Comparison of ENCODE assay signal across 1 cellular context in genomic region chr12:75990189-75990912, GRCh38.
TF ChIP-seq lines count a peak whose summit lies in the region.

No MANE protein-coding gene starts in this region.

TF ChIP-seq in HepG2, 621 proteins besides CTCF, POLR2A, EP300 and RAD21 (continued from another document and continues in another):
- TF ChIP-seq, protein P1, sequence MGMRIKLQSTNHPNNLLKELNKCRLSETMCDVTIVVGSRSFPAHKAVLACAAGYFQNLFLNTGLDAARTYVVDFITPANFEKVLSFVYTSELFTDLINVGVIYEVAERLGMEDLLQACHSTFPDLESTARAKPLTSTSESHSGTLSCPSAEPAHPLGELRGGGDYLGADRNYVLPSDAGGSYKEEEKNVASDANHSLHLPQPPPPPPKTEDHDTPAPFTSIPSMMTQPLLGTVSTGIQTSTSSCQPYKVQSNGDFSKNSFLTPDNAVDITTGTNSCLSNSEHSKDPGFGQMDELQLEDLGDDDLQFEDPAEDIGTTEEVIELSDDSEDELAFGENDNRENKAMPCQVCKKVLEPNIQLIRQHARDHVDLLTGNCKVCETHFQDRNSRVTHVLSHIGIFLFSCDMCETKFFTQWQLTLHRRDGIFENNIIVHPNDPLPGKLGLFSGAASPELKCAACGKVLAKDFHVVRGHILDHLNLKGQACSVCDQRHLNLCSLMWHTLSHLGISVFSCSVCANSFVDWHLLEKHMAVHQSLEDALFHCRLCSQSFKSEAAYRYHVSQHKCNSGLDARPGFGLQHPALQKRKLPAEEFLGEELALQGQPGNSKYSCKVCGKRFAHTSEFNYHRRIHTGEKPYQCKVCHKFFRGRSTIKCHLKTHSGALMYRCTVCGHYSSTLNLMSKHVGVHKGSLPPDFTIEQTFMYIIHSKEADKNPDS (CRISPR knock-in tag; IDR thresholded peaks at IDR 0.05) = no peak
- TF ChIP-seq, protein P2, sequence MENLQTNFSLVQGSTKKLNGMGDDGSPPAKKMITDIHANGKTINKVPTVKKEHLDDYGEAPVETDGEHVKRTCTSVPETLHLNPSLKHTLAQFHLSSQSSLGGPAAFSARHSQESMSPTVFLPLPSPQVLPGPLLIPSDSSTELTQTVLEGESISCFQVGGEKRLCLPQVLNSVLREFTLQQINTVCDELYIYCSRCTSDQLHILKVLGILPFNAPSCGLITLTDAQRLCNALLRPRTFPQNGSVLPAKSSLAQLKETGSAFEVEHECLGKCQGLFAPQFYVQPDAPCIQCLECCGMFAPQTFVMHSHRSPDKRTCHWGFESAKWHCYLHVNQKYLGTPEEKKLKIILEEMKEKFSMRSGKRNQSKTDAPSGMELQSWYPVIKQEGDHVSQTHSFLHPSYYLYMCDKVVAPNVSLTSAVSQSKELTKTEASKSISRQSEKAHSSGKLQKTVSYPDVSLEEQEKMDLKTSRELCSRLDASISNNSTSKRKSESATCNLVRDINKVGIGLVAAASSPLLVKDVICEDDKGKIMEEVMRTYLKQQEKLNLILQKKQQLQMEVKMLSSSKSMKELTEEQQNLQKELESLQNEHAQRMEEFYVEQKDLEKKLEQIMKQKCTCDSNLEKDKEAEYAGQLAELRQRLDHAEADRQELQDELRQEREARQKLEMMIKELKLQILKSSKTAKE (CRISPR knock-in tag; IDR thresholded peaks at IDR 0.05; ENCODE audit: borderline replicate concordance) = peak; percentile 77
- TF ChIP-seq TEAD2 (CRISPR knock-in tag; IDR thresholded peaks at IDR 0.05) = no peak
- TF ChIP-seq, protein P3, sequence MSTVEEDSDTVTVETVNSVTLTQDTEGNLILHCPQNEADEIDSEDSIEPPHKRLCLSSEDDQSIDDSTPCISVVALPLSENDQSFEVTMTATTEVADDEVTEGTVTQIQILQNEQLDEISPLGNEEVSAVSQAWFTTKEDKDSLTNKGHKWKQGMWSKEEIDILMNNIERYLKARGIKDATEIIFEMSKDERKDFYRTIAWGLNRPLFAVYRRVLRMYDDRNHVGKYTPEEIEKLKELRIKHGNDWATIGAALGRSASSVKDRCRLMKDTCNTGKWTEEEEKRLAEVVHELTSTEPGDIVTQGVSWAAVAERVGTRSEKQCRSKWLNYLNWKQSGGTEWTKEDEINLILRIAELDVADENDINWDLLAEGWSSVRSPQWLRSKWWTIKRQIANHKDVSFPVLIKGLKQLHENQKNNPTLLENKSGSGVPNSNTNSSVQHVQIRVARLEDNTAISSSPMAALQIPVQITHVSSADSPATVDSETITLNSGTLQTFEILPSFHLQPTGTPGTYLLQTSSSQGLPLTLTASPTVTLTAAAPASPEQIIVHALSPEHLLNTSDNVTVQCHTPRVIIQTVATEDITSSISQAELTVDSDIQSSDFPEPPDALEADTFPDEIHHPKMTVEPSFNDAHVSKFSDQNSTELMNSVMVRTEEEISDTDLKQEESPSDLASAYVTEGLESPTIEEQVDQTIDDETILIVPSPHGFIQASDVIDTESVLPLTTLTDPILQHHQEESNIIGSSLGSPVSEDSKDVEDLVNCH (CRISPR knock-in tag; IDR thresholded peaks at IDR 0.05) = no peak
- TF ChIP-seq ZNF558 (CRISPR knock-in tag; IDR thresholded peaks at IDR 0.05; ENCODE audit: borderline replicate concordance) = no peak
- TF ChIP-seq ARID2 (CRISPR knock-in tag; IDR thresholded peaks at IDR 0.05; ENCODE audit: borderline replicate concordance) = 0 out of 2 replicates have a peak, but pooled peaks have one; percentile 64
- no peak for TF ChIP-seq ZFP36 (IDR thresholded peaks at IDR 0.05; ENCODE audit: borderline replicate concordance, low read depth, low read length, partially characterized antibody)
- TF ChIP-seq ZC3H4 (CRISPR knock-in tag; IDR thresholded peaks at IDR 0.05; ENCODE audit: borderline replicate concordance) = no peak
- peak; percentile 100 for TF ChIP-seq RARA (CRISPR knock-in tag; IDR thresholded peaks at IDR 0.05)
- peak; percentile 97 for TF ChIP-seq JUN (CRISPR knock-in tag; IDR thresholded peaks at IDR 0.05)
- TF ChIP-seq, protein P4, sequence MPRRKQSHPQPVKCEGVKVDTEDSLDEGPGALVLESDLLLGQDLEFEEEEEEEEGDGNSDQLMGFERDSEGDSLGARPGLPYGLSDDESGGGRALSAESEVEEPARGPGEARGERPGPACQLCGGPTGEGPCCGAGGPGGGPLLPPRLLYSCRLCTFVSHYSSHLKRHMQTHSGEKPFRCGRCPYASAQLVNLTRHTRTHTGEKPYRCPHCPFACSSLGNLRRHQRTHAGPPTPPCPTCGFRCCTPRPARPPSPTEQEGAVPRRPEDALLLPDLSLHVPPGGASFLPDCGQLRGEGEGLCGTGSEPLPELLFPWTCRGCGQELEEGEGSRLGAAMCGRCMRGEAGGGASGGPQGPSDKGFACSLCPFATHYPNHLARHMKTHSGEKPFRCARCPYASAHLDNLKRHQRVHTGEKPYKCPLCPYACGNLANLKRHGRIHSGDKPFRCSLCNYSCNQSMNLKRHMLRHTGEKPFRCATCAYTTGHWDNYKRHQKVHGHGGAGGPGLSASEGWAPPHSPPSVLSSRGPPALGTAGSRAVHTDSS (CRISPR knock-in tag; conservative IDR thresholded peaks at IDR 0.05) = no peak
- peak in 1 of 2 experiments; percentile 76; a peak in 2 of 4 replicates for TF ChIP-seq REST (IDR thresholded peaks at IDR 0.05; ENCODE audit: borderline replicate concordance in 1 of 2, low read depth in 1 of 2, low read length in 2 of 2)
- TF ChIP-seq, protein P5, sequence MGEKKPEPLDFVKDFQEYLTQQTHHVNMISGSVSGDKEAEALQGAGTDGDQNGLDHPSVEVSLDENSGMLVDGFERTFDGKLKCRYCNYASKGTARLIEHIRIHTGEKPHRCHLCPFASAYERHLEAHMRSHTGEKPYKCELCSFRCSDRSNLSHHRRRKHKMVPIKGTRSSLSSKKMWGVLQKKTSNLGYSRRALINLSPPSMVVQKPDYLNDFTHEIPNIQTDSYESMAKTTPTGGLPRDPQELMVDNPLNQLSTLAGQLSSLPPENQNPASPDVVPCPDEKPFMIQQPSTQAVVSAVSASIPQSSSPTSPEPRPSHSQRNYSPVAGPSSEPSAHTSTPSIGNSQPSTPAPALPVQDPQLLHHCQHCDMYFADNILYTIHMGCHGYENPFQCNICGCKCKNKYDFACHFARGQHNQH (CRISPR knock-in tag; IDR thresholded peaks at IDR 0.05) = 0 out of 2 replicates have a peak, but pooled peaks have one; percentile 23
- TF ChIP-seq ZIK1 (CRISPR knock-in tag; IDR thresholded peaks at IDR 0.05; ENCODE audit: borderline replicate concordance, low read depth) = no peak
- no peak for TF ChIP-seq REL (CRISPR knock-in tag; conservative IDR thresholded peaks at IDR 0.05)
- no peak for TF ChIP-seq ZNF512 (CRISPR knock-in tag; IDR thresholded peaks at IDR 0.05)
- TF ChIP-seq GZF1 (CRISPR knock-in tag; IDR thresholded peaks at IDR 0.05) = no peak
- TF ChIP-seq, protein P6, sequence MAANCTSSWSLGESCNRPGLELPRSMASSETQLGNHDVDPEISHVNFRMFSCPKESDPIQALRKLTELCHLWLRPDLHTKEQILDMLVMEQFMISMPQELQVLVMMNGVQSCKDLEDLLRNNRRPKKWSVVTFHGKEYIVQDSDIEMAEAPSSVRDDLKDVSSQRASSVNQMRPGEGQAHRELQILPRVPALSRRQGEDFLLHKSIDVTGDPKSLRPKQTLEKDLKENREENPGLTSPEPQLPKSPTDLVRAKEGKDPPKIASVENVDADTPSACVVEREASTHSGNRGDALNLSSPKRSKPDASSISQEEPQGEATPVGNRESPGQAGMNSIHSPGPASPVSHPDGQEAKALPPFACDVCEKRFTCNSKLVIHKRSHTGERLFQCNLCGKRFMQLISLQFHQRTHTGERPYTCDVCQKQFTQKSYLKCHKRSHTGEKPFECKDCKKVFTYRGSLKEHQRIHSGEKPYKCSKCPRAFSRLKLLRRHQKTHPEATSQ (CRISPR knock-in tag; IDR thresholded peaks at IDR 0.05; ENCODE audit: borderline replicate concordance) = peak; percentile 79; the same call in 1 of the 2 replicates
- TF ChIP-seq ELF1 (CRISPR knock-in tag; IDR thresholded peaks at IDR 0.05) = no peak
- TF ChIP-seq, protein P7, sequence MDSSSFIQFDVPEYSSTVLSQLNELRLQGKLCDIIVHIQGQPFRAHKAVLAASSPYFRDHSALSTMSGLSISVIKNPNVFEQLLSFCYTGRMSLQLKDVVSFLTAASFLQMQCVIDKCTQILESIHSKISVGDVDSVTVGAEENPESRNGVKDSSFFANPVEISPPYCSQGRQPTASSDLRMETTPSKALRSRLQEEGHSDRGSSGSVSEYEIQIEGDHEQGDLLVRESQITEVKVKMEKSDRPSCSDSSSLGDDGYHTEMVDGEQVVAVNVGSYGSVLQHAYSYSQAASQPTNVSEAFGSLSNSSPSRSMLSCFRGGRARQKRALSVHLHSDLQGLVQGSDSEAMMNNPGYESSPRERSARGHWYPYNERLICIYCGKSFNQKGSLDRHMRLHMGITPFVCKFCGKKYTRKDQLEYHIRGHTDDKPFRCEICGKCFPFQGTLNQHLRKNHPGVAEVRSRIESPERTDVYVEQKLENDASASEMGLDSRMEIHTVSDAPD (CRISPR knock-in tag; IDR thresholded peaks at IDR 0.05) = peak; percentile 91
- 0 out of 2 replicates have a peak, but pooled peaks have one; percentile 67 for TF ChIP-seq ZNF101 (CRISPR knock-in tag; IDR thresholded peaks at IDR 0.05; ENCODE audit: borderline replicate concordance, low read depth)
- TF ChIP-seq ZSCAN30 (CRISPR knock-in tag; IDR thresholded peaks at IDR 0.05) = no peak
- TF ChIP-seq TBX2 (CRISPR knock-in tag; IDR thresholded peaks at IDR 0.05; ENCODE audit: borderline replicate concordance) = peak; percentile 72
- TF ChIP-seq ATF7 (IDR thresholded peaks at IDR 0.05) = peak; percentile 81
- TF ChIP-seq ATF7 (CRISPR knock-in tag; IDR thresholded peaks at IDR 0.05) = peak; percentile 64; the same call in 1 of the 2 replicates
- peak in 1 of 2 experiments; percentile 90; a peak in 2 of 4 replicates for TF ChIP-seq KLF16 (CRISPR knock-in tag; IDR thresholded peaks at IDR 0.05)
- TF ChIP-seq MAFF (IDR thresholded peaks at IDR 0.05; ENCODE audit: low read depth, low read length) = 0 out of 2 replicates have a peak, but pooled peaks have one; percentile 6
- no peak for TF ChIP-seq ATAD3A (CRISPR knock-in tag; IDR thresholded peaks at IDR 0.05)
- TF ChIP-seq XRCC5 (optimal IDR thresholded peaks at IDR 0.05; ENCODE audit: low read length) = no peak
- TF ChIP-seq SP2 (CRISPR knock-in tag; IDR thresholded peaks at IDR 0.05) = no peak
- TF ChIP-seq FOXP1 (IDR thresholded peaks at IDR 0.05) = no peak
- peak; percentile 91 for TF ChIP-seq FOXP1 (CRISPR knock-in tag; IDR thresholded peaks at IDR 0.05)
- 0 out of 2 replicates have a peak, but pooled peaks have one; percentile 32 for TF ChIP-seq FLYWCH1 (CRISPR knock-in tag; IDR thresholded peaks at IDR 0.05)
- TF ChIP-seq FOXM1 (CRISPR knock-in tag; IDR thresholded peaks at IDR 0.05) = no peak
- peak; percentile 93 for TF ChIP-seq SIX4 (CRISPR knock-in tag; IDR thresholded peaks at IDR 0.05)
- peak; percentile 47; the same call in 1 of the 2 replicates for TF ChIP-seq MEIS2 (CRISPR knock-in tag; IDR thresholded peaks at IDR 0.05)
- TF ChIP-seq CREB1 (IDR thresholded peaks at IDR 0.05) = peak; percentile 24; the same call in 1 of the 2 replicates
- peak; percentile 88 for TF ChIP-seq CREB1 (CRISPR knock-in tag; IDR thresholded peaks at IDR 0.05)
- TF ChIP-seq YEATS2 (CRISPR knock-in tag; IDR thresholded peaks at IDR 0.05; ENCODE audit: borderline replicate concordance) = peak; percentile 60; the same call in 1 of the 2 replicates
- TF ChIP-seq, protein P8, sequence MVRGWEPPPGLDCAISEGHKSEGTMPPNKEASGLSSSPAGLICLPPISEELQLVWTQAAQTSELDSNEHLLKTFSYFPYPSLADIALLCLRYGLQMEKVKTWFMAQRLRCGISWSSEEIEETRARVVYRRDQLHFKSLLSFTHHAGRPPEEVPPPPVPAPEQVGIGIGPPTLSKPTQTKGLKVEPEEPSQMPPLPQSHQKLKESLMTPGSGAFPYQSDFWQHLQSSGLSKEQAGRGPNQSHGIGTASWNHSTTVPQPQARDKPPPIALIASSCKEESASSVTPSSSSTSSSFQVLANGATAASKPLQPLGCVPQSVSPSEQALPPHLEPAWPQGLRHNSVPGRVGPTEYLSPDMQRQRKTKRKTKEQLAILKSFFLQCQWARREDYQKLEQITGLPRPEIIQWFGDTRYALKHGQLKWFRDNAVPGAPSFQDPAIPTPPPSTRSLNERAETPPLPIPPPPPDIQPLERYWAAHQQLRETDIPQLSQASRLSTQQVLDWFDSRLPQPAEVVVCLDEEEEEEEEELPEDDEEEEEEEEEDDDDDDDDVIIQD (CRISPR knock-in tag; IDR thresholded peaks at IDR 0.05; ENCODE audit: low read depth) = peak; percentile 85
- TF ChIP-seq ZNF577 (CRISPR knock-in tag; IDR thresholded peaks at IDR 0.05; ENCODE audit: borderline replicate concordance, low read depth) = no peak
- TF ChIP-seq TCF7 (IDR thresholded peaks at IDR 0.05; ENCODE audit: low read depth) = peak; percentile 99
- peak; percentile 97 for TF ChIP-seq RXRB (CRISPR knock-in tag; IDR thresholded peaks at IDR 0.05; ENCODE audit: borderline replicate concordance)
